18 cellular contexts compared by ENCODE assay signal in genomic region chrX:118183606-118184005, GRCh38.
DNase-seq lines count a peak whose midpoint lies in the region; ATAC-seq and TF ChIP-seq lines count a peak whose summit lies in the region.
"Had no signal": no experiment of that assay in that cellular context is flagged by ENCODE, and none has a peak within 500 bp of the region (broad histone marks: within the 10 kb centered on the region; RNA-seq: fewer than 3 reads in every experiment).

No MANE protein-coding gene starts in this region.

- H3K9me3 ChIP-seq in A673 (ENCODE audit: low read depth, low read length, poor library complexity, severe bottlenecking) (no peaks in the 10 kb centered on the region), SU-DHL-6 (ENCODE audit: insufficient read depth, low read length) (no peaks in the 10 kb centered on the region)
- H3K9me3 ChIP-seq: left lung, MG63, prostate gland, uterus had no signal

- intact Hi-C loops in A673 (cut with micrococcal nuclease; ENCODE audit: unreplicated experiment), result no loop called here

- POLR2A ChIA-PET in A673 (lab: Charles Lee; ENCODE audit: low non-redundant PET), result no interaction called here

- H3K4me2 ChIP-seq in SU-DHL-6 (ENCODE audit: low read depth, low read length, poor library complexity, severe bottlenecking), result no peak overlapping the region

- no peaks in the 10 kb centered on the region for H4K20me1 ChIP-seq in SU-DHL-6 (ENCODE audit: low read depth, low read length)

- H3K27ac ChIP-seq in A673 (ENCODE audit: low read depth, low read length, poor library complexity, severe bottlenecking) (no peak overlapping the region), SU-DHL-6 (ENCODE audit: low read depth, low read length) (no peak overlapping the region)
- H3K27ac ChIP-seq: brain microvascular endothelial cell, left lung, prostate gland, uterus had no signal

- no TSS peak for BruUV-seq in A673 (replicated peaks; lab: Mats Ljungman, UMichigan)

- H3K9ac ChIP-seq in SU-DHL-6 (ENCODE audit: low read length), result no peak overlapping the region

- no peak for DNase-seq in A673 (ENCODE audit: low spot score)
- DNase-seq in H7, result peak; percentile 6
- peak; percentile 25 for DNase-seq in iPS-NIHi7 (ENCODE audit: extremely low spot score)
- DNase-seq in NCI-H1694 treated with DMSO at 0.1 percent for 48 hours (lab: John Stamatoyannopoulos, UW), result no peak
- DNase-seq in stimulated activated CD4-positive, alpha-beta T cell treated with anti-CD3 and anti-CD28 coated beads, Interleukin-4, amount 100 ng/mL, for 4 hours, result no peak
- DNase-seq in NCI-H1105 (lab: John Stamatoyannopoulos, UW), result no peak
- DNase-seq: activated CD4-positive, alpha-beta T cell treated with anti-CD3 and anti-CD28 coated beads for 4 hours; brain microvascular endothelial cell; Calu3; left lung; MG63; NCI-H524; RPMI8226; T-helper 17 cell; uterus had no signal

- no peaks in the 10 kb centered on the region for H3K4me1 ChIP-seq in A673 (ENCODE audit: insufficient read depth, low read length, poor library complexity, severe bottlenecking)
- H3K4me1 ChIP-seq: left lung, prostate gland, uterus had no signal

- H3K27me3 ChIP-seq in A673 (replicated peaks; ENCODE audit: insufficient read depth, low read depth, low read length, poor library complexity) (no peaks in the 10 kb centered on the region), H7 (ENCODE audit: control insufficient read depth, insufficient read depth, low read length) (no peaks in the 10 kb centered on the region), SU-DHL-6 (ENCODE audit: low read length) (no peaks in the 10 kb centered on the region)
- H3K27me3 ChIP-seq: brain microvascular endothelial cell, left lung, MG63, uterus had no signal

- CTCF ChIA-PET in A673 (lab: Charles Lee), result no interaction called here

- H3K9me2 ChIP-seq in SU-DHL-6 (replicated peaks; ENCODE audit: insufficient read depth, low read length), result no peaks in the 10 kb centered on the region

- H3K36me3 ChIP-seq in A673 (ENCODE audit: insufficient read depth, low read length, poor library complexity, severe bottlenecking), result no peaks in the 10 kb centered on the region
- H3K36me3 ChIP-seq in H7 (replicated peaks; ENCODE audit: control insufficient read depth, insufficient read depth, low read length), result no peaks in the 10 kb centered on the region
- no peaks in the 10 kb centered on the region for H3K36me3 ChIP-seq in SU-DHL-6 (ENCODE audit: low read length)
- H3K36me3 ChIP-seq: brain microvascular endothelial cell, left lung, MG63, prostate gland, uterus had no signal

- H3K4me3 ChIP-seq in A673 (ENCODE audit: low read depth, low read length, poor library complexity, severe bottlenecking) (no peak overlapping the region), H7 (ENCODE audit: insufficient read depth, low read depth, low read length) (no peak overlapping the region), SU-DHL-6 (ENCODE audit: insufficient read depth, low read length, poor library complexity, severe bottlenecking) (no peak overlapping the region)
- H3K4me3 ChIP-seq: left lung, MG63, prostate gland, uterus had no signal

- no peak for ATAC-seq in HG03460 (IDR thresholded peaks at IDR 0.05; ENCODE audit: unreplicated experiment)
- ATAC-seq: left lung, T-helper 17 cell had no signal

- H2AFZ ChIP-seq in SU-DHL-6 (ENCODE audit: low read depth, low read length, severe bottlenecking), result no peak overlapping the region

- TF ChIP-seq CTCF in A673 (conservative IDR thresholded peaks at IDR 0.05; ENCODE audit: low read depth, low read length) (peak; percentile 43; the same call in 1 of the 2 replicates), SU-DHL-6 (IDR thresholded peaks at IDR 0.05; ENCODE audit: insufficient read depth, low read length, poor library complexity, severe bottlenecking) (peak; percentile 17)

- H3F3A ChIP-seq in SU-DHL-6 (ENCODE audit: insufficient read depth), result no peaks in the 10 kb centered on the region

- no peaks in the 10 kb centered on the region for H3K79me2 ChIP-seq in SU-DHL-6 (ENCODE audit: insufficient read depth, low read length)

Comparison
In these comparisons a context has a peak if more than half of its experiments do, and no peak if none do; other contexts are left out.
1. DNase-seq: peak in H7 (single experiment) and iPS-NIHi7 (single experiment); none in A673 (single experiment), NCI-H1694 treated with DMSO at 0.1 percent for 48 hours (single experiment), stimulated activated CD4-positive, alpha-beta T cell treated with anti-CD3 and anti-CD28 coated beads, Interleukin-4, amount 100 ng/mL, for 4 hours (0 of 2) and NCI-H1105 (single experiment).